ENCODE assay signal across 24 cellular contexts in genomic region chr16:72898216-72898825, GRCh38.
DNase-seq lines count a peak whose midpoint lies in the region; TF ChIP-seq lines count a peak whose summit lies in the region.
"Had no signal": no experiment of that assay in that cellular context is flagged by ENCODE, and none has a peak within 500 bp of the region (broad histone marks: within the 10 kb centered on the region; RNA-seq: fewer than 3 reads in every experiment).

No MANE protein-coding gene starts in this region.

- H3K4me3 Mint-ChIP-seq in MCF 10A (ENCODE audit: unreplicated experiment) (no peak overlapping the region), progenitor cell of endocrine pancreas (ENCODE audit: low read depth) (no peak overlapping the region)
- H3K4me3 Mint-ChIP-seq: CD14-positive monocyte had no signal

- H3K27ac Mint-ChIP-seq in MCF 10A (ENCODE audit: low read depth, unreplicated experiment) (peak overlapping the region; percentile 54), progenitor cell of endocrine pancreas (peak overlapping the region; percentile 54)

- intact Hi-C loops in MCF 10A (cut with micrococcal nuclease) (no loop called here), mammary epithelial cell (cut with micrococcal nuclease) (no loop called here)

- no peaks in the 10 kb centered on the region for H3K27me3 ChIP-seq in mammary epithelial cell (ENCODE audit: insufficient read depth, low read length)
- no peaks in the 10 kb centered on the region for H3K27me3 ChIP-seq in SK-N-SH (ENCODE audit: insufficient read depth)
- H3K27me3 ChIP-seq: BE2C had no signal

- H3K4me1 ChIP-seq in mammary epithelial cell (ENCODE audit: insufficient read depth, low read length) = peaks cover 5% of the 10 kb centered on the region
- H3K4me1 ChIP-seq in SK-N-SH (ENCODE audit: control insufficient read depth in 1 of 2, insufficient read depth in 2 of 2, low read depth in 1 of 2, low read length in 1 of 2) = peaks cover 4 to 8% of the 10 kb centered on the region in 2 experiments; a peak in 2 of 4 replicates

- H3K4me2 ChIP-seq in mammary epithelial cell (ENCODE audit: insufficient read depth, low read depth, low read length) = no peak overlapping the region
- H3K4me2 ChIP-seq in SK-N-SH = no peak overlapping the region
- H3K4me2 ChIP-seq: PC-9 had no signal

- dilution Hi-C loops in mammary epithelial cell (cut with HindIII; ENCODE audit: low sequenced_read_pairs) = no loop called here

- H4K20me1 ChIP-seq in mammary epithelial cell (ENCODE audit: insufficient read depth, low read length) = no peaks in the 10 kb centered on the region
- peaks cover 20% of the 10 kb centered on the region; the same call in 1 of the 2 replicates for H4K20me1 ChIP-seq in SK-N-SH (ENCODE audit: insufficient read depth)

- TF ChIP-seq RAD21 in SK-N-SH (IDR thresholded peaks at IDR 0.05; ENCODE audit: low read length) = no peak

- BruUV-seq in MCF 10A (replicated peaks; lab: Mats Ljungman, UMichigan) (no TSS peak), mammary epithelial cell (replicated peaks; lab: Mats Ljungman, UMichigan) (no TSS peak)

- H3K4me3 ChIP-seq in mammary epithelial cell (replicated peaks in 1 of 3; ENCODE audit: insufficient read depth in 1 of 3, low read depth in 2 of 3, low read length in 3 of 3) (no peak overlapping the region), SK-N-SH (ENCODE audit: low read depth in 2 of 2, low read length in 1 of 2) (no peak overlapping the region)
- H3K4me3 ChIP-seq: PC-9 had no signal

- H3K36me3 ChIP-seq in mammary epithelial cell (ENCODE audit: insufficient read depth, low read length) = no peaks in the 10 kb centered on the region
- H3K36me3 ChIP-seq in SK-N-SH (replicated peaks in 1 of 2; ENCODE audit: control insufficient read depth in 1 of 2, insufficient read depth in 2 of 2, low read length in 1 of 2) = no peaks in the 10 kb centered on the region
- H3K36me3 ChIP-seq: BE2C had no signal

- CTCF ChIA-PET in MCF 10A (lab: Yijun Ruan, JAX) = no interaction called here
- CTCF ChIA-PET in mammary epithelial cell (lab: Charles Lee; ENCODE audit: low non-redundant PET) = no interaction called here
- CTCF ChIA-PET in SK-N-SH (lab: Yijun Ruan, JAX) = interaction anchor here (0.9 kb wide), 1 partner anchor 14 kb away, joined by 3 read pairs; no protein-coding TSS in a partner anchor

- no peaks in the 10 kb centered on the region for H3K4me1 Mint-ChIP-seq in MCF 10A (ENCODE audit: insufficient read depth, unreplicated experiment)
- peaks cover 76% of the 10 kb centered on the region for H3K4me1 Mint-ChIP-seq in progenitor cell of endocrine pancreas (ENCODE audit: low read depth)
- H3K4me1 Mint-ChIP-seq: CD14-positive monocyte had no signal

- no peak overlapping the region for H2AFZ ChIP-seq in mammary epithelial cell (ENCODE audit: low read depth, low read length)
- H2AFZ ChIP-seq in SK-N-SH (ENCODE audit: low read depth) = no peak overlapping the region
- H2AFZ ChIP-seq: PC-9 had no signal

- POLR2A ChIA-PET in MCF 10A (lab: Yijun Ruan, JAX) (no interaction called here), SK-N-SH (lab: Yijun Ruan, JAX) (no interaction called here)

- no peaks in the 10 kb centered on the region for H3F3A ChIP-seq in SK-N-SH (replicated peaks; ENCODE audit: insufficient read depth)

- H3K9ac ChIP-seq in mammary epithelial cell (ENCODE audit: insufficient read depth, low read length) = no peak overlapping the region
- H3K9ac ChIP-seq in SK-N-SH = no peak overlapping the region

- peaks cover 29% of the 10 kb centered on the region for H3K36me3 Mint-ChIP-seq in MCF 10A (ENCODE audit: insufficient read depth, unreplicated experiment)
- peaks cover 3% of the 10 kb centered on the region for H3K36me3 Mint-ChIP-seq in progenitor cell of endocrine pancreas (ENCODE audit: insufficient read depth)

- no peaks in the 10 kb centered on the region for H3K79me2 ChIP-seq in mammary epithelial cell (ENCODE audit: insufficient read depth, low read length)
- H3K79me2 ChIP-seq in SK-N-SH (ENCODE audit: insufficient read depth) = peaks cover 50% of the 10 kb centered on the region

- 88% methylated on average over 7 of the region's 8 CpGs for WGBS in mammary epithelial cell (ENCODE audit: low coverage, missing lambda C conversion rate)
- WGBS in SK-N-SH (ENCODE audit: low lambda C conversion rate) = 98% methylated on average over 8 of the region's 8 CpGs

- TF ChIP-seq CTCF in MCF 10A (IDR thresholded peaks at IDR 0.05; ENCODE audit: unreplicated experiment) (no peak), mammary epithelial cell (conservative IDR thresholded peaks at IDR 0.05 in 1 of 2, IDR thresholded peaks at IDR 0.05 in 1 of 2; ENCODE audit: extremely low read depth in 1 of 2, insufficient read depth in 1 of 2, low read depth in 1 of 2, low read length in 2 of 2) (no peak), progenitor cell of endocrine pancreas (IDR thresholded peaks at IDR 0.05; ENCODE audit: unreplicated experiment) (no peak), SK-N-SH (IDR thresholded peaks at IDR 0.05) (no peak)

- no peaks in the 10 kb centered on the region for H3K9me2 ChIP-seq in SK-N-SH

- DNase-seq in MCF 10A (ENCODE audit: unreplicated experiment) (no peak), mammary epithelial cell (no peak), left kidney (ENCODE audit: low read depth, low spot score) (peak; percentile 42), progenitor cell of endocrine pancreas (ENCODE audit: low spot score, unreplicated experiment) (no peak), AG08396 (ENCODE audit: low spot score) (no peak), NCI-H146 treated with DMSO at 0.1 percent for 48 hours (lab: John Stamatoyannopoulos, UW; ENCODE audit: unreplicated experiment) (no peak), SK-N-SH (no peak)
- DNase-seq: BE2C; DMS153; DND-41; Karpas-422; NCI-H1092 treated with DMSO at 0.1 percent for 48 hours; NCI-H1436; NCI-H187 treated with DMSO at 0.1 percent for 48 hours; NCI-H2171 treated with DMSO at 0.1 percent for 48 hours; NCI-H345; NCI-H524 treated with DMSO at 0.1 percent for 48 hours; NCI-H774; NK-92 treated with Interleukin-12 subunit alpha and Interleukin-12 subunit beta, amount 100 ng/mL, for 24 hours; PC-9; RPMI8226; SHP77 had no signal

- no peak overlapping the region for H3K27ac ChIP-seq in mammary epithelial cell (ENCODE audit: insufficient read depth, low read depth, low read length)
- no peak overlapping the region for H3K27ac ChIP-seq in SK-N-SH (ENCODE audit: low read depth in 2 of 2, low read length in 1 of 2)
- H3K27ac ChIP-seq: 22Rv1, PC-9 had no signal

- in situ Hi-C loops in mammary epithelial cell (cut with MboI; ENCODE audit: low sequenced_read_pairs in 2 of 2) = no loop called here

- H3K9me3 ChIP-seq in mammary epithelial cell (replicated peaks; ENCODE audit: insufficient read depth, low read length) (no peaks in the 10 kb centered on the region), SK-N-SH (no peaks in the 10 kb centered on the region)
- H3K9me3 ChIP-seq: BE2C had no signal

- H3K27me3 Mint-ChIP-seq in MCF 10A (ENCODE audit: insufficient read depth, unreplicated experiment) (no peaks in the 10 kb centered on the region), progenitor cell of endocrine pancreas (no peaks in the 10 kb centered on the region)

- TF ChIP-seq EP300 in SK-N-SH (IDR thresholded peaks at IDR 0.05; ENCODE audit: borderline replicate concordance in 1 of 2, low read depth in 1 of 2, low read length in 1 of 2) = no peak

- H3K9me3 Mint-ChIP-seq in MCF 10A (ENCODE audit: unreplicated experiment) (no peaks in the 10 kb centered on the region), progenitor cell of endocrine pancreas (ENCODE audit: low read depth) (no peaks in the 10 kb centered on the region)
- H3K9me3 Mint-ChIP-seq: CD14-positive monocyte had no signal

TF ChIP-seq in SK-N-SH, 30 proteins besides CTCF, POLR2A, EP300 and RAD21:
- TF ChIP-seq SIN3A (IDR thresholded peaks at IDR 0.05; ENCODE audit: borderline replicate concordance, low read depth, low read length) (no peak), JUND (IDR thresholded peaks at IDR 0.05) (no peak), PBX3 (IDR thresholded peaks at IDR 0.05) (no peak), TCF12 (IDR thresholded peaks at IDR 0.05) (no peak), RXRA (IDR thresholded peaks at IDR 0.05; ENCODE audit: borderline replicate concordance, low read depth) (no peak)
